In genomic region chr2:218995561-218995960, GRCh38 we compare ENCODE assay signal across 14 cellular contexts. TPM values are rescaled to one million over a fixed set of nuclear protein-coding genes. Genes with fewer than 3 reads are reported as not detected.
DNase-seq lines count a peak whose midpoint lies in the region; ATAC-seq and TF ChIP-seq lines count a peak whose summit lies in the region.
"Had no signal": no experiment of that assay in that cellular context is flagged by ENCODE, and none has a peak within 500 bp of the region (broad histone marks: within the 10 kb centered on the region; RNA-seq: fewer than 3 reads in every experiment).

No MANE protein-coding gene starts in this region.

- no TSS peak for BruUV-seq in Calu3 (replicated peaks; lab: Mats Ljungman, UMichigan)

- H2AK5ac ChIP-seq in neuronal stem cell (ENCODE audit: low read depth, low read length), result peak overlapping the region; percentile 79

- H3K9me3 Mint-ChIP-seq in Calu3 (ENCODE audit: low read depth, unreplicated experiment), result no peaks in the 10 kb centered on the region
- no peaks in the 10 kb centered on the region for H3K9me3 Mint-ChIP-seq in central memory CD8-positive, alpha-beta T cell
- H3K9me3 Mint-ChIP-seq: activated CD4-positive, alpha-beta T cell treated with anti-CD3 and anti-CD28 coated beads, Interleukin-2, amount 10 ng/mL, durations not matched to agents 7 days and 5 days; dendritic cell treated with granulocyte-macrophage colony-stimulating factor and Interleukin-4, amounts not matched to agents 40 ng/mL and 50 ng/mL, for 4 days had no signal

- H3K4ac ChIP-seq in neuronal stem cell (ENCODE audit: low read length), result peak overlapping the region; percentile 53

- peaks cover 91% of the 10 kb centered on the region for H3K27me3 Mint-ChIP-seq in Calu3 (ENCODE audit: unreplicated experiment)
- peaks cover 91% of the 10 kb centered on the region for H3K27me3 Mint-ChIP-seq in central memory CD8-positive, alpha-beta T cell

- peak overlapping the region; percentile 62 for H3K27ac Mint-ChIP-seq in Calu3 (ENCODE audit: unreplicated experiment)
- no peak overlapping the region for H3K27ac Mint-ChIP-seq in central memory CD8-positive, alpha-beta T cell (ENCODE audit: low read depth)
- H3K27ac Mint-ChIP-seq: activated CD4-positive, alpha-beta T cell treated with anti-CD3 and anti-CD28 coated beads, Interleukin-2, amount 10 ng/mL, durations not matched to agents 7 days and 5 days; dendritic cell treated with granulocyte-macrophage colony-stimulating factor and Interleukin-4, amounts not matched to agents 40 ng/mL and 50 ng/mL, for 4 days had no signal

- H2AFZ ChIP-seq in neuronal stem cell (ENCODE audit: low read length), result no peak overlapping the region

- peaks cover 28% of the 10 kb centered on the region for H3K4me1 Mint-ChIP-seq in Calu3 (ENCODE audit: low read depth, unreplicated experiment)
- peaks cover 7% of the 10 kb centered on the region for H3K4me1 Mint-ChIP-seq in central memory CD8-positive, alpha-beta T cell

- no peak overlapping the region for H4K91ac ChIP-seq in neuronal stem cell (ENCODE audit: low read depth, low read length, poor library complexity)

- no peak overlapping the region for H2BK120ac ChIP-seq in neuronal stem cell (ENCODE audit: low read depth, low read length)

- no peak overlapping the region for H2BK12ac ChIP-seq in neuronal stem cell (ENCODE audit: low read length)

- H3K9ac ChIP-seq in neuronal stem cell (ENCODE audit: low read depth, low read length, poor library complexity), result no peak overlapping the region

- peaks cover 0 to 4% of the 10 kb centered on the region in 2 donors for H3K9me3 ChIP-seq in neuronal stem cell (replicated peaks in 1 of 2; ENCODE audit: control insufficient read depth in 2 of 2, insufficient read depth in 1 of 2, low read depth in 1 of 2, low read length in 2 of 2)
- H3K9me3 ChIP-seq: sigmoid colon, thyroid gland had no signal

- H3K36me3 ChIP-seq in neuronal stem cell (replicated peaks in 1 of 2; ENCODE audit: control insufficient read depth in 2 of 2, insufficient read depth in 2 of 2, low read length in 2 of 2), result no peaks in the 10 kb centered on the region
- H3K36me3 ChIP-seq: sigmoid colon, thyroid gland had no signal

- no peak overlapping the region for H3K18ac ChIP-seq in neuronal stem cell (ENCODE audit: low read length)

- intact Hi-C loops in Calu3 (cut with micrococcal nuclease; ENCODE audit: unreplicated experiment), result no loop called here

- H3K27ac ChIP-seq in neuronal stem cell (replicated peaks; ENCODE audit: low read length), result no peak overlapping the region
- H3K27ac ChIP-seq: sigmoid colon, thyroid gland had no signal

- no peak for DNase-seq in Calu3
- no peak for DNase-seq in central memory CD8-positive, alpha-beta T cell (ENCODE audit: low spot score in 2 of 2)
- no peak for DNase-seq in neuronal stem cell (ENCODE audit: low spot score)
- DNase-seq in globus pallidus (ENCODE audit: low spot score), result no peak
- no peak for DNase-seq in NCI-H1048 (lab: John Stamatoyannopoulos, UW)

- no peak overlapping the region for H4K8ac ChIP-seq in neuronal stem cell (ENCODE audit: low read depth, low read length)

- WGBS in neuronal stem cell (ENCODE audit: extremely low coverage in 2 of 2, insufficient read length in 2 of 2, insufficient replicate concordance in 1 of 2), 2 donors, result no CpG with 5 or more reads among the region's 8 CpGs

- peaks cover 0 to 19% of the 10 kb centered on the region in 2 donors for H3K4me1 ChIP-seq in neuronal stem cell (ENCODE audit: control insufficient read depth in 2 of 2, insufficient read depth in 1 of 2, low read depth in 1 of 2, low read length in 2 of 2)

- H3K4me2 ChIP-seq in neuronal stem cell (ENCODE audit: insufficient read depth, low read length, poor library complexity, severe bottlenecking), result no peak overlapping the region

- peak; percentile 20 for ATAC-seq in HG02852 (IDR thresholded peaks at IDR 0.05; ENCODE audit: unreplicated experiment)
- ATAC-seq in central memory CD8-positive, alpha-beta T cell (replicated peaks; ENCODE audit: extremely low read depth, poor library complexity, severe bottlenecking), result no peak
- no peak for ATAC-seq in GM18907 (IDR thresholded peaks at IDR 0.05; ENCODE audit: unreplicated experiment)

- H3K79me1 ChIP-seq in neuronal stem cell (ENCODE audit: low read depth, low read length), result peaks cover 2% of the 10 kb centered on the region

- peak overlapping the region; percentile 71 for H3K4me3 Mint-ChIP-seq in Calu3 (ENCODE audit: low read depth, unreplicated experiment)
- H3K4me3 Mint-ChIP-seq in central memory CD8-positive, alpha-beta T cell, result peak overlapping the region; percentile 21
- H3K4me3 Mint-ChIP-seq: activated CD4-positive, alpha-beta T cell treated with anti-CD3 and anti-CD28 coated beads, Interleukin-2, amount 10 ng/mL, durations not matched to agents 7 days and 5 days had no signal

- peak overlapping the region; percentile 83 for H2BK15ac ChIP-seq in neuronal stem cell (ENCODE audit: low read length)

- no peak overlapping the region for H3K14ac ChIP-seq in neuronal stem cell (ENCODE audit: low read length)

- CTCF ChIA-PET in Calu3 (lab: Charles Lee), result interaction anchor here (1.0 to 1.8 kb wide), 5 partner anchors 15 to 132 kb away, joined by 3 to 5 read pairs (median 4); no protein-coding TSS in a partner anchor

- no peak overlapping the region for H3K4me3 ChIP-seq in neuronal stem cell (ENCODE audit: low read length in 2 of 2)

- peaks cover 5% of the 10 kb centered on the region for H3K36me3 Mint-ChIP-seq in Calu3 (ENCODE audit: insufficient read depth, unreplicated experiment)
- peaks cover 3% of the 10 kb centered on the region for H3K36me3 Mint-ChIP-seq in central memory CD8-positive, alpha-beta T cell (ENCODE audit: insufficient read depth)
- H3K36me3 Mint-ChIP-seq: naive B cell had no signal

- TF ChIP-seq CTCF in Calu3 (IDR thresholded peaks at IDR 0.05; ENCODE audit: unreplicated experiment), result no peak

- H2BK5ac ChIP-seq in neuronal stem cell (ENCODE audit: low read length), result no peak overlapping the region

- peaks cover 56 to 98% (median 95%) of the 10 kb centered on the region in 3 experiments for H3K27me3 ChIP-seq in neuronal stem cell (ENCODE audit: control insufficient read depth in 3 of 3, insufficient read depth in 3 of 3, low read depth in 1 of 3, low read length in 3 of 3)

- peak overlapping the region; percentile 76 for H3K23ac ChIP-seq in neuronal stem cell (ENCODE audit: low read depth, low read length, poor library complexity)

RNA-seq across cellular contexts. Expression of gene CRYBA2, which starts 2.3 kb away (rescaled TPM):
- total RNA-seq in Calu3 (2022), result not detected in 2 replicates
- not detected for polyA plus RNA-seq in neuronal stem cell (2013, experiment 1 of 2)
- polyA plus RNA-seq in neuronal stem cell (2013, experiment 2 of 2), result not detected
- total RNA-seq: activated CD4-positive, alpha-beta T cell treated with anti-CD3 and anti-CD28 coated beads, Interleukin-2, amount 10 ng/mL, durations not matched to agents 7 days and 5 days; sigmoid colon; thyroid gland had no signal
- polyA plus RNA-seq: keratinocyte had no signal

RNA-seq across cellular contexts. Expression of gene FEV, which starts 10.6 kb away (rescaled TPM):
- not detected in 2 replicates for total RNA-seq in Calu3 (2022)
- polyA plus RNA-seq in neuronal stem cell (2013, experiment 1 of 2), result not detected
- not detected for polyA plus RNA-seq in neuronal stem cell (2013, experiment 2 of 2)
- total RNA-seq: activated CD4-positive, alpha-beta T cell treated with anti-CD3 and anti-CD28 coated beads, Interleukin-2, amount 10 ng/mL, durations not matched to agents 7 days and 5 days; fibroblast of villous mesenchyme; thyroid gland had no signal
- polyA plus RNA-seq: keratinocyte had no signal

RNA-seq across cellular contexts. Expression of gene CDK5R2, which starts 36.1 kb away (rescaled TPM):
- 0.59 and 0.86 TPM in 2 replicates for total RNA-seq in Calu3 (2022)
- 0.10 TPM for polyA plus RNA-seq in neuronal stem cell (2013, experiment 1 of 2)
- polyA plus RNA-seq in neuronal stem cell (2013, experiment 2 of 2), result 0.10 TPM
- total RNA-seq: activated CD4-positive, alpha-beta T cell treated with anti-CD3 and anti-CD28 coated beads, Interleukin-2, amount 10 ng/mL, durations not matched to agents 7 days and 5 days; fibroblast of villous mesenchyme had no signal
- polyA plus RNA-seq: keratinocyte had no signal

RNA-seq across cellular contexts. Expression of gene CFAP65, which starts 45.8 kb away (rescaled TPM):
- 0.68 and 1.3 TPM in 2 replicates for total RNA-seq in Calu3 (2022)
- polyA plus RNA-seq in neuronal stem cell (2013, experiment 1 of 2), result 0.26 TPM
- 0.26 TPM for polyA plus RNA-seq in neuronal stem cell (2013, experiment 2 of 2)
- total RNA-seq: activated CD4-positive, alpha-beta T cell treated with anti-CD3 and anti-CD28 coated beads, Interleukin-2, amount 10 ng/mL, durations not matched to agents 7 days and 5 days; fibroblast of villous mesenchyme; sigmoid colon had no signal
- polyA plus RNA-seq: keratinocyte had no signal
